Comparison of ENCODE assay signal across 8 cellular contexts in the genomic region with DNA sequence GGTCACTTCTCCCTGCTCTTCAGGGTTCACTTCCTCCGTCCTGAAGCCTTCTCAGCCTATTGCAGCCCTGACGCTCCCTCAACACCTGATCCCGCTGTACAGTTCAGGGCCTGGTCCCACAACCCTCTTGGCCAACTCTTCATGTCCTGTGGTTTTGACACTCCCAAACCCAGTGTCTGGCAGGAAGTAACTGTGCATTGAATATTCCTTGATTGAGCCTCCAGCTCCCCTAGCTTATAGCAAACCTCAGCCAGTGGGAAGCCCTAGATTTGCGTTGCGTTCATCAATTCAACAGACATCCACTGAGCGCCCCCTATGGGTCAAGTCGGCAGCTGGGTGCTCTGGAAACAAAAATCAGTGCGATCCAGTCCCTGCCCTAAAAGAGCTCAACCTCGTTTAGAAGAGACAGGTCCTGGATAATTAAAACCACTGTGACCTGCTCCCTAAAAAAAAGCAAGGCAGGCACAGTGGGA. TPM values are rescaled to one million over a fixed set of nuclear protein-coding genes. Genes with fewer than 3 reads are reported as not detected.
DNase-seq lines count a peak whose midpoint lies in the region; ATAC-seq and TF ChIP-seq lines count a peak whose summit lies in the region.

No MANE protein-coding gene starts in this region.

- H3K27me3 Mint-ChIP-seq in activated CD4-positive, alpha-beta T cell treated with anti-CD3 and anti-CD28 coated beads for 36 hours: no peaks in the 10 kb centered on the region
- no peaks in the 10 kb centered on the region for H3K27me3 Mint-ChIP-seq in effector memory CD8-positive, alpha-beta T cell

- no peak overlapping the region for H3K27ac Mint-ChIP-seq in activated CD4-positive, alpha-beta T cell treated with anti-CD3 and anti-CD28 coated beads for 36 hours
- H3K27ac Mint-ChIP-seq in effector memory CD8-positive, alpha-beta T cell: peak overlapping the region; percentile 49 to 78

- H3K4me1 ChIP-seq in lower lobe of right lung: no peaks in the 10 kb centered on the region

- peak; percentile 79 for TF ChIP-seq CTCF in lower lobe of right lung (IDR thresholded peaks at IDR 0.05)

- peaks cover 31% of the 10 kb centered on the region for H3K36me3 Mint-ChIP-seq in activated CD4-positive, alpha-beta T cell treated with anti-CD3 and anti-CD28 coated beads for 36 hours (ENCODE audit: low read depth)
- peaks cover 32% of the 10 kb centered on the region for H3K36me3 Mint-ChIP-seq in effector memory CD8-positive, alpha-beta T cell (ENCODE audit: insufficient read depth)

- CTCF ChIA-PET in activated CD4-positive, alpha-beta T cell treated with anti-CD3 and anti-CD28 coated beads for 36 hours (lab: Charles Lee): interaction anchor here (0.7 to 1.6 kb wide), 17 partner anchors 9 to 142 kb away, joined by 3 to 6 read pairs (median 3); a partner anchor contains a TSS

- no peaks in the 10 kb centered on the region for H3K27me3 ChIP-seq in lower lobe of right lung (ENCODE audit: low read depth)

- H3K36me3 ChIP-seq in lower lobe of right lung: peaks cover 59% of the 10 kb centered on the region

- intact Hi-C loops in activated CD4-positive, alpha-beta T cell treated with anti-CD3 and anti-CD28 coated beads for 36 hours (cut with DNase I, micrococcal nuclease): loop anchor here (1.0 to 5.0 kb wide), 4 partner anchors 47 to 369 kb away; no protein-coding TSS in a partner anchor
- intact Hi-C loops in lower lobe of right lung (cut with DNase I): no loop called here

- H3K9me3 Mint-ChIP-seq in activated CD4-positive, alpha-beta T cell treated with anti-CD3 and anti-CD28 coated beads for 36 hours (ENCODE audit: low read depth): no peaks in the 10 kb centered on the region
- H3K9me3 Mint-ChIP-seq in effector memory CD8-positive, alpha-beta T cell: no peaks in the 10 kb centered on the region

- no peak overlapping the region for H3K4me3 Mint-ChIP-seq in activated CD4-positive, alpha-beta T cell treated with anti-CD3 and anti-CD28 coated beads for 36 hours
- H3K4me3 Mint-ChIP-seq in effector memory CD8-positive, alpha-beta T cell: no peak overlapping the region

- H3K4me1 Mint-ChIP-seq in activated CD4-positive, alpha-beta T cell treated with anti-CD3 and anti-CD28 coated beads for 36 hours: peaks cover 2% of the 10 kb centered on the region
- H3K4me1 Mint-ChIP-seq in effector memory CD8-positive, alpha-beta T cell (ENCODE audit: low read depth in 2 of 2): peaks cover 5 to 9% of the 10 kb centered on the region in 2 donors

- DNase-seq in D341Med (ENCODE audit: low spot score): peak; percentile 74
- DNase-seq in HuH-7 (ENCODE audit: low spot score): peak; percentile 94
- DNase-seq in activated CD4-positive, alpha-beta T cell treated with anti-CD3 and anti-CD28 coated beads for 36 hours: peak; percentile 82
- peak; percentile 17 to 28 (median 23) for DNase-seq in effector memory CD8-positive, alpha-beta T cell
- DNase-seq in lower lobe of right lung: peak; percentile 76
- DNase-seq in stimulated activated CD8-positive, alpha-beta memory T cell treated with anti-CD3 and anti-CD28 coated beads, Interleukin-4, amount 100 ng/mL, for 4 hours (ENCODE audit: low read depth in 2 of 2, low spot score in 1 of 2): peak; percentile 6 to 18
- DNase-seq in DMS114 treated with DMSO at 0.1 percent for 48 hours (lab: John Stamatoyannopoulos, UW; ENCODE audit: unreplicated experiment): no peak
- DNase-seq in NCI-H2196 (lab: John Stamatoyannopoulos, UW; ENCODE audit: unreplicated experiment): no peak

- H3K27ac ChIP-seq in lower lobe of right lung: no peak overlapping the region

- H3K4me3 ChIP-seq in lower lobe of right lung: no peak overlapping the region

- no peaks in the 10 kb centered on the region for H3K9me3 ChIP-seq in lower lobe of right lung

- POLR2A ChIA-PET in activated CD4-positive, alpha-beta T cell treated with anti-CD3 and anti-CD28 coated beads for 36 hours (lab: Charles Lee): no interaction called here

- peak; percentile 69 for ATAC-seq in activated CD4-positive, alpha-beta T cell treated with anti-CD3 and anti-CD28 coated beads for 36 hours
- ATAC-seq in effector memory CD8-positive, alpha-beta T cell (replicated peaks): no peak
- peak; percentile 83 to 86 for ATAC-seq in lower lobe of right lung

RNA-seq across cellular contexts. Expression of a gene that starts 13.5 kb away (rescaled TPM):
- total RNA-seq in activated CD4-positive, alpha-beta T cell treated with anti-CD3 and anti-CD28 coated beads for 36 hours: 1 to 10 TPM; 2.7 to 3.2 TPM
- 4.1 TPM for total RNA-seq in lower lobe of right lung

RNA-seq across cellular contexts. Expression of a gene that starts 24.9 kb away (rescaled TPM):
- total RNA-seq in activated CD4-positive, alpha-beta T cell treated with anti-CD3 and anti-CD28 coated beads for 36 hours: not detected
- total RNA-seq in lower lobe of right lung: not detected

RNA-seq across cellular contexts. Expression of a gene that starts 32.2 kb away (rescaled TPM):
- total RNA-seq in activated CD4-positive, alpha-beta T cell treated with anti-CD3 and anti-CD28 coated beads for 36 hours: 10 to 100 TPM; 16.6 to 24.8 TPM
- 19.8 TPM for total RNA-seq in lower lobe of right lung

RNA-seq across cellular contexts. Expression of a gene that starts 33.7 kb away (rescaled TPM):
- total RNA-seq in activated CD4-positive, alpha-beta T cell treated with anti-CD3 and anti-CD28 coated beads for 36 hours: not detected
- total RNA-seq in lower lobe of right lung: 21.5 TPM

RNA-seq across cellular contexts. Expression of a gene that starts 56.3 kb away (rescaled TPM):
- total RNA-seq in activated CD4-positive, alpha-beta T cell treated with anti-CD3 and anti-CD28 coated beads for 36 hours: not detected
- total RNA-seq in lower lobe of right lung: 3.2 TPM

Comparison
In these comparisons a context has a peak if more than half of its experiments do, and no peak if none do; other contexts are left out.
1. DNase-seq: peak in D341Med (single experiment), HuH-7 (single experiment), activated CD4-positive, alpha-beta T cell treated with anti-CD3 and anti-CD28 coated beads for 36 hours (single experiment), effector memory CD8-positive, alpha-beta T cell (3 of 3), lower lobe of right lung (single experiment) and stimulated activated CD8-positive, alpha-beta memory T cell treated with anti-CD3 and anti-CD28 coated beads, Interleukin-4, amount 100 ng/mL, for 4 hours (2 of 2); none in DMS114 treated with DMSO at 0.1 percent for 48 hours (single experiment) and NCI-H2196 (single experiment).